ENCODE assay signal across 21 cellular contexts in the genomic region with DNA sequence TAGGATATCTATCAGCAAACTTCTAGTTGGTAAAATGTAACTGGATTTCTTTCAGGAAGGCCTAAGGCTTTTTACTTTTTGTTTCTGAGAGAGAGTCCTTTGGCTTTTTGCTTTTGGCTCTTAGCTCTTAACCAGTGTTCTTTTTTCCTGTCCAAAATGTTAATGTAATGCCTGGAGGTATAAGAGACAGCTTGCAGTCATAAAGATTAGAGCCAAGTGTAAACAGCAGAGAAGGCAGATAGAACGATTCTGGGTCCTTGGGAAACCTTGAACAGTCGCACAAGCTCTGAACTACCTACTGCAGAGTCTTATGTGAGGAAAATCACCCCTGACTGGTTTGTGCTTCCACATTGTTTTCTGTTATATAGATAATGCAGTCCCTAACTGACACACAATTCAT.
"Had no signal": no experiment of that assay in that cellular context is flagged by ENCODE, and none has a peak within 500 bp of the region (broad histone marks: within the 10 kb centered on the region; RNA-seq: fewer than 3 reads in every experiment).

No MANE protein-coding gene starts in this region.

- ATAC-seq: heart left ventricle; left lobe of liver; lower lobe of right lung; naive thymus-derived CD4-positive, alpha-beta T cell had no signal

- H3K4me1 Mint-ChIP-seq: central memory CD8-positive, alpha-beta T cell; naive thymus-derived CD4-positive, alpha-beta T cell had no signal

- H3K4me3 Mint-ChIP-seq: activated naive CD8-positive, alpha-beta T cell; central memory CD8-positive, alpha-beta T cell; naive thymus-derived CD4-positive, alpha-beta T cell; stimulated activated naive CD8-positive, alpha-beta T cell treated with anti-CD3 and anti-CD28 coated beads, Interleukin-15, Interleukin-2, amounts not matched to agents 100 ng/mL and 50 ng/mL, for 24 hours had no signal

- H3K27me3 Mint-ChIP-seq: activated naive CD8-positive, alpha-beta T cell; central memory CD8-positive, alpha-beta T cell; naive thymus-derived CD4-positive, alpha-beta T cell; progenitor cell of endocrine pancreas; stimulated activated naive CD8-positive, alpha-beta T cell treated with anti-CD3 and anti-CD28 coated beads, Interleukin-15, Interleukin-2, amounts not matched to agents 100 ng/mL and 50 ng/mL, for 24 hours had no signal

- H3K4me1 ChIP-seq: adrenal gland, breast epithelium, colonic mucosa, lower lobe of right lung, spleen, tibial nerve, uterus had no signal

- H3K4me3 ChIP-seq: adrenal gland, breast epithelium, colonic mucosa, dorsolateral prefrontal cortex, esophagus squamous epithelium, heart left ventricle, lower lobe of right lung, spleen, tibial nerve, uterus had no signal

- DNase-seq: activated naive CD4-positive, alpha-beta T cell; activated T-cell treated with anti-CD3 and anti-CD28 coated beads, Interleukin-2, amount 50 U/mL, for 1 hour; adrenal gland; colonic mucosa; dorsolateral prefrontal cortex; esophagus squamous epithelium; heart left ventricle; lower lobe of right lung; naive thymus-derived CD4-positive, alpha-beta T cell; retina; spleen; stimulated activated CD4-positive, alpha-beta T cell treated with anti-CD3 and anti-CD28 coated beads, Interleukin-4, amount 100 ng/mL, for 1 hour; T-helper 1 cell; uterus had no signal

- H3K9me3 ChIP-seq: adrenal gland, breast epithelium, colonic mucosa, esophagus squamous epithelium, heart left ventricle, lower lobe of right lung, tibial nerve, uterus had no signal

- H3K36me3 Mint-ChIP-seq: activated naive CD8-positive, alpha-beta T cell; naive thymus-derived CD4-positive, alpha-beta T cell had no signal

- H3K27ac Mint-ChIP-seq: activated naive CD8-positive, alpha-beta T cell; naive thymus-derived CD4-positive, alpha-beta T cell; progenitor cell of endocrine pancreas; stimulated activated naive CD8-positive, alpha-beta T cell treated with anti-CD3 and anti-CD28 coated beads, Interleukin-15, Interleukin-2, amounts not matched to agents 100 ng/mL and 50 ng/mL, for 24 hours had no signal

- H3K27me3 ChIP-seq: adrenal gland, breast epithelium, colonic mucosa, dorsolateral prefrontal cortex, esophagus squamous epithelium, heart left ventricle, spleen, tibial nerve, uterus had no signal

- H3K36me3 ChIP-seq: adrenal gland, breast epithelium, colonic mucosa, esophagus squamous epithelium, heart left ventricle, lower lobe of right lung, spleen, tibial nerve, uterus had no signal

- H3K27ac ChIP-seq: adrenal gland, breast epithelium, colonic mucosa, dorsolateral prefrontal cortex, esophagus squamous epithelium, lower lobe of right lung, tibial nerve, uterus had no signal
